ENCODE assay signal across 27 cellular contexts in the genomic region with DNA sequence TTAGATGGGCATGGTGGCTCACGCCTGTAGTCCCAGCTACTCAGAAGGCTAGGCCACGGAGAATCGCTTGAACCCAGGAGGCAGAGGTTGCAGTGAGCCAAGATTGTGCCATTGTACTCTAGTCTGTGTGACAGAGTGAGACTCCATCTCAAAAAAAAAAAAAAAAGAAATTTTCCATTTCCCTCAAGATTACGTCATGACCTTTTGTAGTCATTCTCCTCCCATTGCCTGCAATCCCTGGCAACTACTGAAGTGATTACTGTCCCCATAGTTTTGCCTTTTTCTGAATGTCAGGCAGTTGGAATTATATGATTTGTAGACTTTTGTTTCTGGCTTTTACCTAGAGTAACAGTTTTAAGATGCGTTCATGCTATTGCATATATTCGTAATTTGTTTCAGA. TPM values are rescaled to one million over a fixed set of nuclear protein-coding genes. Genes with fewer than 3 reads are reported as not detected.
A peak's percentile ranks its signal among the peaks of the same experiment; 100 is the strongest.
DNase-seq lines count a peak whose midpoint lies in the region; ATAC-seq and TF ChIP-seq lines count a peak whose summit lies in the region.
"Had no signal": no experiment of that assay in that cellular context is flagged by ENCODE, and none has a peak within 500 bp of the region (broad histone marks: within the 10 kb centered on the region; RNA-seq: fewer than 3 reads in every experiment).

No MANE protein-coding gene starts in this region.

- H2AFZ ChIP-seq in ACC112 (ENCODE audit: low read length, unreplicated experiment): no peak overlapping the region

- H3K36me3 ChIP-seq in ACC112 (ENCODE audit: insufficient read depth, low read length): peaks cover 36% of the 10 kb centered on the region
- H3K36me3 ChIP-seq: cardiac muscle cell had no signal

- no peaks in the 10 kb centered on the region for H3K27me3 ChIP-seq in ACC112 (ENCODE audit: insufficient read depth, low read length)
- H3K27me3 ChIP-seq: cardiac muscle cell, esophagus muscularis mucosa, MG63 had no signal

- ATAC-seq in HG02610 (IDR thresholded peaks at IDR 0.05; ENCODE audit: unreplicated experiment): no peak
- ATAC-seq: activated CD8-positive, alpha-beta memory T cell treated with anti-CD3 and anti-CD28 coated beads, Interleukin-2, amount 10 ng/mL, durations not matched to agents 7 days and 5 days; HCT116; WTC11 had no signal

- H3K27ac ChIP-seq in ACC112 (ENCODE audit: low read depth, low read length): peak overlapping the region; percentile 37; the same call in 1 of the 2 replicates
- H3K27ac ChIP-seq: cardiac muscle cell, esophagus muscularis mucosa, SK-N-MC had no signal

- H3K79me2 ChIP-seq in ACC112 (ENCODE audit: control insufficient read depth, insufficient read depth, low read length, unreplicated experiment): no peaks in the 10 kb centered on the region

- no peak for TF ChIP-seq CTCF in fibroblast of the aortic adventitia (IDR thresholded peaks at IDR 0.05; ENCODE audit: insufficient read depth, low read length)

- H3K4me3 ChIP-seq in ACC112 (ENCODE audit: low read depth, low read length) (no peak overlapping the region), fibroblast of the aortic adventitia (ENCODE audit: low read depth, low read length) (no peak overlapping the region)
- H3K4me3 ChIP-seq: cardiac muscle cell, esophagus muscularis mucosa, MG63, SK-N-MC had no signal

- H3K4me1 ChIP-seq in ACC112 (ENCODE audit: control insufficient read depth, insufficient read depth, low read length, unreplicated experiment): peaks cover 3% of the 10 kb centered on the region
- H3K4me1 ChIP-seq: esophagus muscularis mucosa had no signal

- DNase-seq in GM04503 (ENCODE audit: low read depth): peak; percentile 7
- DNase-seq in OCI-M1 (lab: John Stamatoyannopoulos, UW): peak; percentile 8
- DNase-seq in fibroblast of the aortic adventitia (ENCODE audit: low read depth): peak; percentile 14
- no peak for DNase-seq in RKO (ENCODE audit: low spot score)
- no peak for DNase-seq in superior temporal gyrus (ENCODE audit: extremely low spot score)
- no peak for DNase-seq in activated naive CD4-positive, alpha-beta T cell (lab: John Stamatoyannopoulos, UW)
- DNase-seq: activated CD4-positive, alpha-beta T cell treated with anti-CD3 and anti-CD28 coated beads, Interleukin-2, amount 50 U/mL, for 1 hour; activated CD8-positive, alpha-beta memory T cell treated with anti-CD3 and anti-CD28 coated beads, Interleukin-2, amount 10 ng/mL, durations not matched to agents 7 days and 5 days; activated naive CD4-positive, alpha-beta T cell treated with anti-CD3 and anti-CD28 coated beads, Interleukin-2, amount 50 U/mL, for 16 hours; anterior cingulate cortex; cortex of kidney; head of caudate nucleus; MG63; NCI-H146; NCI-H2171; NCI-H524; NK-92 treated with Interleukin-12 subunit alpha and Interleukin-12 subunit beta, amount 100 ng/mL, for 24 hours; stimulated activated CD8-positive, alpha-beta memory T cell treated with anti-CD3 and anti-CD28 coated beads, Interleukin-4, amount 100 ng/mL, for 48 hours had no signal

RNA-seq across cellular contexts. Expression of a gene that starts 28.0 kb away (rescaled TPM):
- total RNA-seq in fibroblast of the aortic adventitia (ENCODE audit: low replicate concordance): 2.9 and 58.2 TPM in 2 replicates

RNA-seq across cellular contexts. Expression of a gene that starts 30.3 kb away (rescaled TPM):
- 24.2 and 57.5 TPM in 2 replicates for total RNA-seq in fibroblast of the aortic adventitia (ENCODE audit: low replicate concordance)

RNA-seq across cellular contexts. Expression of a gene that starts 54.4 kb away (rescaled TPM):
- total RNA-seq in fibroblast of the aortic adventitia (ENCODE audit: low replicate concordance): 3.7 and 16.4 TPM in 2 replicates

RNA-seq across cellular contexts. Expression of a gene that starts 54.8 kb away (rescaled TPM):
- 0.18 TPM in 1 of 2 replicates, not detected in the other for total RNA-seq in fibroblast of the aortic adventitia (ENCODE audit: low replicate concordance)
- total RNA-seq: esophagus muscularis mucosa, lung microvascular endothelial cell, RPMI7951, WTC11 had no signal

Comparison
In these comparisons a context has a peak if more than half of its experiments do, and no peak if none do; other contexts are left out.
1. DNase-seq: peak in GM04503 (single experiment), OCI-M1 (single experiment) and fibroblast of the aortic adventitia (single experiment); none in RKO (single experiment), superior temporal gyrus (single experiment) and activated naive CD4-positive, alpha-beta T cell (0 of 4).